ENCODE assay signal across 14 cellular contexts in genomic region chr6:93468291-93468690, GRCh38. TPM values are rescaled to one million over a fixed set of nuclear protein-coding genes. Genes with fewer than 3 reads are reported as not detected.
DNase-seq lines count a peak whose midpoint lies in the region; ATAC-seq, FAIRE-seq and TF ChIP-seq lines count a peak whose summit lies in the region.
"Had no signal": no experiment of that assay in that cellular context is flagged by ENCODE, and none has a peak within 500 bp of the region (broad histone marks: within the 10 kb centered on the region; RNA-seq: fewer than 3 reads in every experiment).

No MANE protein-coding gene starts in this region.

- H3K27ac ChIP-seq in astrocyte (ENCODE audit: low read depth, low read length) (no peak overlapping the region), stomach smooth muscle (ENCODE audit: low read length) (no peak overlapping the region), vagina (no peak overlapping the region)
- H3K27ac ChIP-seq in CD4-positive, alpha-beta T cell (ENCODE audit: low read depth, low read length), result no peak overlapping the region
- H3K27ac ChIP-seq: GM23248 had no signal

- no peaks in the 10 kb centered on the region for H4K20me1 ChIP-seq in astrocyte (ENCODE audit: insufficient read depth, low read length)

- intact Hi-C loops in CD4-positive, alpha-beta T cell (cut with DNase I, micrococcal nuclease), result no loop called here
- intact Hi-C loops in vagina (cut with DNase I), result no loop called here

- TF ChIP-seq POLR2A in vagina (IDR thresholded peaks at IDR 0.05), result no peak

- H3K9ac ChIP-seq in astrocyte (ENCODE audit: low read length) (no peak overlapping the region), stomach smooth muscle (ENCODE audit: low read length in 2 of 2) (peak overlapping the region; percentile 43 to 50)
- H3K9ac ChIP-seq: GM23248 had no signal

- no peaks in the 10 kb centered on the region for H3K9me3 Mint-ChIP-seq in astrocyte (ENCODE audit: unreplicated experiment)
- peaks cover 2% of the 10 kb centered on the region for H3K9me3 Mint-ChIP-seq in CD4-positive, alpha-beta T cell

- H3K36me3 ChIP-seq in astrocyte (ENCODE audit: insufficient read depth, low read length), result no peaks in the 10 kb centered on the region
- no peaks in the 10 kb centered on the region for H3K36me3 ChIP-seq in stomach smooth muscle (ENCODE audit: control insufficient read depth in 2 of 2, insufficient read depth in 2 of 2, low read length in 2 of 2)
- H3K36me3 ChIP-seq in vagina, result no peaks in the 10 kb centered on the region

- no peak overlapping the region for H3K27ac Mint-ChIP-seq in astrocyte (ENCODE audit: unreplicated experiment)
- no peak overlapping the region for H3K27ac Mint-ChIP-seq in CD4-positive, alpha-beta T cell

- H3K4me3 Mint-ChIP-seq in astrocyte (ENCODE audit: unreplicated experiment), result no peak overlapping the region
- no peak overlapping the region for H3K4me3 Mint-ChIP-seq in CD4-positive, alpha-beta T cell

- no peaks in the 10 kb centered on the region for H3K27me3 Mint-ChIP-seq in astrocyte (ENCODE audit: low read depth, unreplicated experiment)
- H3K27me3 Mint-ChIP-seq in CD4-positive, alpha-beta T cell, result no peaks in the 10 kb centered on the region

- no peaks in the 10 kb centered on the region for H3K79me2 ChIP-seq in astrocyte (ENCODE audit: insufficient read depth, low read length)

- H3K36me3 Mint-ChIP-seq in astrocyte (ENCODE audit: low read depth, unreplicated experiment), result no peaks in the 10 kb centered on the region
- H3K36me3 Mint-ChIP-seq in CD4-positive, alpha-beta T cell (ENCODE audit: low read depth), result no peaks in the 10 kb centered on the region

- H3K9me3 ChIP-seq in astrocyte (ENCODE audit: insufficient read depth, low read depth, low read length), result no peaks in the 10 kb centered on the region
- no peaks in the 10 kb centered on the region for H3K9me3 ChIP-seq in stomach smooth muscle (ENCODE audit: control insufficient read depth in 2 of 2, low read length in 2 of 2)
- no peaks in the 10 kb centered on the region for H3K9me3 ChIP-seq in CD4-positive, alpha-beta T cell (ENCODE audit: control insufficient read depth, low read length)
- no peaks in the 10 kb centered on the region for H3K9me3 ChIP-seq in vagina

- DNase-seq in NCI-H748 (lab: John Stamatoyannopoulos, UW; ENCODE audit: unreplicated experiment) (peak; percentile 41), NCI-H748 treated with DMSO at 0.1 percent for 48 hours (lab: John Stamatoyannopoulos, UW) (no peak), astrocyte (ENCODE audit: low read depth) (peak; percentile 51), islet precursor cell (peak; percentile 60), vagina (ENCODE audit: extremely low spot score in 2 of 2) (no peak)
- no peak for DNase-seq in CD4-positive, alpha-beta T cell
- DNase-seq: activated naive CD4-positive, alpha-beta T cell treated with anti-CD3 and anti-CD28 coated beads, Interleukin-2, amount 50 U/mL, for 16 hours; dermis blood vessel endothelial cell; GM23248; KG1; stimulated activated CD4-positive, alpha-beta T cell treated with anti-CD3 and anti-CD28 coated beads, Interleukin-2, amount 100 ng/mL, for 24 hours had no signal

- H3K27me3 ChIP-seq in astrocyte (ENCODE audit: insufficient read depth, low read length), result no peaks in the 10 kb centered on the region
- no peaks in the 10 kb centered on the region for H3K27me3 ChIP-seq in stomach smooth muscle (ENCODE audit: control insufficient read depth in 1 of 2, insufficient read depth in 2 of 2, low read length in 2 of 2)
- no peaks in the 10 kb centered on the region for H3K27me3 ChIP-seq in CD4-positive, alpha-beta T cell (ENCODE audit: control insufficient read depth, insufficient read depth, low read length)
- H3K27me3 ChIP-seq in vagina, result no peaks in the 10 kb centered on the region

- CTCF ChIA-PET in CD4-positive, alpha-beta T cell (lab: Charles Lee), result no interaction called here

- POLR2A ChIA-PET in CD4-positive, alpha-beta T cell (lab: Charles Lee), result no interaction called here

- FAIRE-seq in astrocyte (lab: Jason Lieb, UNC), result no peak
- FAIRE-seq: TTC549 had no signal

- TF ChIP-seq CTCF in astrocyte (IDR thresholded peaks at IDR 0.05; ENCODE audit: insufficient read depth, low read depth, low read length) (no peak), vagina (IDR thresholded peaks at IDR 0.05) (no peak)
- TF ChIP-seq CTCF in CD4-positive, alpha-beta T cell (IDR thresholded peaks at IDR 0.05), result no peak

- peak overlapping the region; percentile 28 for H2AFZ ChIP-seq in astrocyte (ENCODE audit: low read depth, low read length)
- H2AFZ ChIP-seq: GM23248 had no signal

- H3K4me3 ChIP-seq in astrocyte (ENCODE audit: insufficient read depth, low read depth, low read length), result no peak overlapping the region
- H3K4me3 ChIP-seq in stomach smooth muscle (ENCODE audit: low read length in 2 of 2), result peak overlapping the region; percentile 3 to 44
- H3K4me3 ChIP-seq in vagina, result no peak overlapping the region
- H3K4me3 ChIP-seq: GM23248 had no signal

- H3K4me1 ChIP-seq in astrocyte (ENCODE audit: insufficient read depth, low read length), result no peaks in the 10 kb centered on the region
- no peaks in the 10 kb centered on the region for H3K4me1 ChIP-seq in stomach smooth muscle (ENCODE audit: control insufficient read depth, insufficient read depth, low read length)
- H3K4me1 ChIP-seq in vagina, result no peaks in the 10 kb centered on the region

- ATAC-seq in CD4-positive, alpha-beta T cell (ENCODE audit: poor library complexity), result no peak
- ATAC-seq in HG03457 (IDR thresholded peaks at IDR 0.05; ENCODE audit: unreplicated experiment), result no peak

- peaks cover 2% of the 10 kb centered on the region for H3K4me1 Mint-ChIP-seq in astrocyte (ENCODE audit: low read depth, unreplicated experiment)
- H3K4me1 Mint-ChIP-seq in CD4-positive, alpha-beta T cell (ENCODE audit: low read depth), result no peaks in the 10 kb centered on the region

- H3K4me2 ChIP-seq in astrocyte (ENCODE audit: low read length), result peak overlapping the region; percentile 23

RNA-seq across cellular contexts. Expression of gene EPHA7, which starts 48.9 kb away (rescaled TPM):
- total RNA-seq in astrocyte (0.55 and 0.82 TPM in 2 replicates), vagina (2.7 TPM)
- total RNA-seq in CD4-positive, alpha-beta T cell, result not detected
- total RNA-seq: GM23248 had no signal

Comparison
In these comparisons a context has a peak if more than half of its experiments do, and no peak if none do; other contexts are left out.
1. DNase-seq: peak in NCI-H748 (single experiment), astrocyte (single experiment) and islet precursor cell (single experiment); none in NCI-H748 treated with DMSO at 0.1 percent for 48 hours (single experiment), CD4-positive, alpha-beta T cell (0 of 10) and vagina (0 of 2).
2. H3K4me3 ChIP-seq: peak in stomach smooth muscle (2 of 2); none in astrocyte (single experiment) and vagina (0 of 2).